Comparison of ENCODE assay signal across 8 cellular contexts in the genomic region with DNA sequence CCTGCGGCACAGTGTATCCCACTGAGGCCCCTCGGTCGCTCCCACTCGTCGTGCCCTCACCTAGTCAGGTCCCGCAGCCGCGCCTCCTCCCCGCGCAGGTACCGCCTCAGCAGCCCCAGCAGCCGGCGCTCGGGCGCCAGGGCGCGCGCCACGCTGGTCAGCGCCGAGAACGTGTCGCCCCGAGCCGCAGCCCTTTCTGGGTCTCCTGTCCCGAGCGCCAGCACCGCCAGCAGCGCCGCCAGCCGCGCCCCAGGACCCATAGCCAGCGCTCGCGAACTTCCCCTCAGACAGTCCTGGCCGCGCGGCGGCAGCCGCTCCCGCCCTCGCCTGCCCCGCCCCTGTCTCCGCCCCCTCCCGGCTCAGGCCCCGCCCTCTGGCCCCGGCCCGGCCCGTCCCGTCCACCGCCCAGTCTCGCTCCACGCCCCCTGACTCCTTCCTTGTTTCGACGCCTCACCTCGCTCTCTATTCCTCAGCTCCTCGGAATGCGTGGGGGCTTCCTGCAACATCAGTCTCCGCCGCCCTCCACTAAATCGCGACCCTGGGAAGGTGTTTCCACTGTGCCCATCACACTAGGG. TPM values are rescaled to one million over a fixed set of nuclear protein-coding genes. Genes with fewer than 3 reads are reported as not detected.
DNase-seq lines count a peak whose midpoint lies in the region; ATAC-seq, FAIRE-seq and TF ChIP-seq lines count a peak whose summit lies in the region.

A gene (minus strand): TSS at position 289 of the 575 bp plus-strand sequence. CDS start 29 bp downstream, at position 260.

- no CpG with 5 or more reads among the region's 62 CpGs for WGBS in trophoblast cell (ENCODE audit: extremely low coverage, insufficient coverage, insufficient read length)

- no peak for FAIRE-seq in GM12891 (lab: Jason Lieb, UNC)

- H2AK5ac ChIP-seq in trophoblast cell (ENCODE audit: low read length) = no peak within 1 kb of the TSS

- peaks cover 10% of the 10 kb centered on the region for H3K9me3 ChIP-seq in trophoblast cell (ENCODE audit: insufficient read depth, low read depth, low read length)

- H3K4ac ChIP-seq in trophoblast cell (ENCODE audit: low read depth, low read length) = no peak within 1 kb of the TSS

- no peak within 1 kb of the TSS for H3K27ac ChIP-seq in trophoblast cell (ENCODE audit: low read depth, low read length)

- no peak within 1 kb of the TSS for H4K12ac ChIP-seq in trophoblast cell (ENCODE audit: low read depth, low read length)

- no peak within 1 kb of the TSS for H4K91ac ChIP-seq in trophoblast cell (ENCODE audit: low read depth, low read length)

- peak; percentile 56 for DNase-seq in GM12891 (ENCODE audit: insufficient read length, low spot score)
- DNase-seq in NOMO-1 treated with DMSO at 0.1 percent for 48 hours (lab: John Stamatoyannopoulos, UW; ENCODE audit: unreplicated experiment) = peak; percentile 62
- DNase-seq in activated effector memory CD4-positive, alpha-beta T cell treated with Interleukin-2 at 50 U/mL for 16 hours = peak; percentile 15
- DNase-seq in glomerular visceral epithelial cell (ENCODE audit: extremely low spot score) = peak; percentile 67
- DNase-seq in trophoblast cell = peak; percentile 41 to 67
- peak; percentile 72 for DNase-seq in ureter (ENCODE audit: low spot score)

- TF ChIP-seq POLR2A in GM12891 (IDR thresholded peaks at IDR 0.05; ENCODE audit: low read depth, low read length) (no peak), GM18505 (IDR thresholded peaks at IDR 0.05; ENCODE audit: borderline replicate concordance, extremely low read depth, insufficient read depth, insufficient read length) (no peak)

- H3K9ac ChIP-seq in trophoblast cell (ENCODE audit: low read length) = no peak within 1 kb of the TSS

- no peaks in the 10 kb centered on the region for H3K79me1 ChIP-seq in trophoblast cell (ENCODE audit: low read length)

- peak within 1 kb of the TSS; percentile 21 for H4K8ac ChIP-seq in trophoblast cell (ENCODE audit: low read depth, low read length)

- H3K23ac ChIP-seq in trophoblast cell (ENCODE audit: low read length) = no peak within 1 kb of the TSS

- no peak within 1 kb of the TSS for H3K14ac ChIP-seq in trophoblast cell (ENCODE audit: low read length)

- H2BK5ac ChIP-seq in trophoblast cell (ENCODE audit: low read depth, low read length, poor library complexity) = no peak within 1 kb of the TSS

- H3K36me3 ChIP-seq in trophoblast cell (ENCODE audit: control insufficient read depth in 1 of 2, insufficient read depth in 2 of 2, low read length in 2 of 2) = no peaks in the 10 kb centered on the region

- H3K4me1 ChIP-seq in trophoblast cell (ENCODE audit: control insufficient read depth in 1 of 2, insufficient read depth in 2 of 2, low read length in 2 of 2) = peaks cover 5 to 6% of the 10 kb centered on the region in 2 experiments

- no peak within 1 kb of the TSS for H3K18ac ChIP-seq in trophoblast cell (ENCODE audit: low read length)

- peaks cover 8% of the 10 kb centered on the region for H3K27me3 ChIP-seq in trophoblast cell (ENCODE audit: insufficient read depth, low read length)

- H3K79me2 ChIP-seq in trophoblast cell (ENCODE audit: control insufficient read depth, insufficient read depth, low read length, poor library complexity) = no peaks in the 10 kb centered on the region

- peak within 1 kb of the TSS; percentile 67 for H3K4me3 ChIP-seq in trophoblast cell (ENCODE audit: low read depth, low read length)

- H3K4me2 ChIP-seq in trophoblast cell (ENCODE audit: low read length) = peak within 1 kb of the TSS; percentile 77

- H2BK12ac ChIP-seq in trophoblast cell (ENCODE audit: low read length) = no peak within 1 kb of the TSS

- H2AFZ ChIP-seq in trophoblast cell (ENCODE audit: insufficient read depth, low read length, poor library complexity) = peak within 1 kb of the TSS; percentile 14

- ATAC-seq in GM21576 (IDR thresholded peaks at IDR 0.05; ENCODE audit: unreplicated experiment) = no peak
- no peak for ATAC-seq in GM18505 (IDR thresholded peaks at IDR 0.05; ENCODE audit: unreplicated experiment)

- peak within 1 kb of the TSS; percentile 8 for H2BK120ac ChIP-seq in trophoblast cell (ENCODE audit: insufficient read depth, low read length, poor library complexity)

TF ChIP-seq in GM12891, 5 proteins besides CTCF, POLR2A, EP300 and RAD21:
- TF ChIP-seq TAF1 (IDR thresholded peaks at IDR 0.05; ENCODE audit: low read depth, low read length) (no peak), POLR2AphosphoS5 (IDR thresholded peaks at IDR 0.05; ENCODE audit: low read depth, low read length) (no peak), POU2F2 (IDR thresholded peaks at IDR 0.05; ENCODE audit: low read depth, low read length) (no peak), SPI1 (IDR thresholded peaks at IDR 0.05; ENCODE audit: low read depth, low read length) (no peak), PAX5 (IDR thresholded peaks at IDR 0.05; ENCODE audit: insufficient read depth, low read length, severe bottlenecking) (no peak)

RNA-seq across cellular contexts. Expression of the gene that starts here (rescaled TPM):
- 0.09 TPM for polyA plus RNA-seq in GM12891 (2012; ENCODE audit: low read depth, missing spikeins)
- 0.59 and 0.61 TPM in 2 replicates for polyA plus RNA-seq in trophoblast cell (2013)
- 1.7 TPM for total RNA-seq in ureter

Comparison
In these comparisons a context has a peak if more than half of its experiments do, and no peak if none do; other contexts are left out.
1. DNase-seq: peak in every context shown above with its lines; median percentile 72 in ureter; 67 in glomerular visceral epithelial cell; 62 in NOMO-1 treated with DMSO at 0.1 percent for 48 hours; 56 in GM12891; 54 in trophoblast cell; 15 in activated effector memory CD4-positive, alpha-beta T cell treated with Interleukin-2 at 50 U/mL for 16 hours.